10 cellular contexts compared by ENCODE assay signal in the genomic region with DNA sequence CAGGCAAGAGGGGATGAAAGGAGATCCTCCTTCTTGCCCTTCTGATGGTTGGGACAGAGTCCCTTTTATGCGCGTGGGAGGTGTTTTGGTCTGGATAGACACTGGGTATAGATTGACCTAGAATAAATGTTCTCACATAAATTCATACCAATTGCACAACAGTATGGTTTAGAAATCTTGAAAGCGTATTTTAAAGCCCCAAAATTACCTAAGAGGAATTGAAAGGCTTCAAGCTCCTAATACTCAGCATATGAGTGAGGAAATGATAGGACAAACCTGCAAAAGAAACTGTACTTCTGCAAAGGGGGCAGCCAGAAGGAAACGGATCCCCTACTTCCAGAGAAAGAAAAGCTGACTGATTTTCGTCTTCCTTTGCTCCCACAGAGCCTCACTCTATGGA. TPM values are rescaled to one million over a fixed set of nuclear protein-coding genes. Genes with fewer than 3 reads are reported as not detected.
DNase-seq lines count a peak whose midpoint lies in the region; ATAC-seq and TF ChIP-seq lines count a peak whose summit lies in the region.
"Had no signal": no experiment of that assay in that cellular context is flagged by ENCODE, and none has a peak within 500 bp of the region (broad histone marks: within the 10 kb centered on the region; RNA-seq: fewer than 3 reads in every experiment).

No MANE protein-coding gene starts in this region.

- H3K27ac ChIP-seq in PC-9, result no peak overlapping the region
- no peak overlapping the region for H3K27ac ChIP-seq in fibroblast of lung (ENCODE audit: insufficient read depth, low read length)
- H3K27ac ChIP-seq: A549 had no signal

- H3K4me1 ChIP-seq in PC-9 (replicated peaks; ENCODE audit: insufficient read depth), result peaks cover 11% of the 10 kb centered on the region; the same call in 1 of the 2 replicates
- H3K4me1 ChIP-seq in fibroblast of lung (ENCODE audit: control insufficient read depth, extremely low read depth, insufficient read depth, low read length), result peaks cover 3% of the 10 kb centered on the region

- H3K4me3 Mint-ChIP-seq in activated CD4-positive, alpha-beta T cell treated with anti-CD3 and anti-CD28 coated beads, Interleukin-2, amount 10 ng/mL, durations not matched to agents 24 days and 14 days, result peak overlapping the region; percentile 24

- no peaks in the 10 kb centered on the region for H3K9me2 ChIP-seq in PC-9 (ENCODE audit: insufficient read depth)

- H3K27me3 Mint-ChIP-seq in activated CD4-positive, alpha-beta T cell treated with anti-CD3 and anti-CD28 coated beads, Interleukin-2, amount 10 ng/mL, durations not matched to agents 24 days and 14 days, result no peaks in the 10 kb centered on the region

- H3K36me3 Mint-ChIP-seq in activated CD4-positive, alpha-beta T cell treated with anti-CD3 and anti-CD28 coated beads, Interleukin-2, amount 10 ng/mL, durations not matched to agents 24 days and 14 days (ENCODE audit: low read depth), result peaks cover 19% of the 10 kb centered on the region

- no peak for TF ChIP-seq CTCF in PC-9 (conservative IDR thresholded peaks at IDR 0.05)
- TF ChIP-seq CTCF in fibroblast of lung (conservative IDR thresholded peaks at IDR 0.05 in 1 of 2, IDR thresholded peaks at IDR 0.05 in 1 of 2; ENCODE audit: low read depth in 1 of 2, low read length in 2 of 2), result no peak

- H3K9me3 ChIP-seq in PC-9 (ENCODE audit: insufficient read depth, low read depth) (no peaks in the 10 kb centered on the region), fibroblast of lung (ENCODE audit: control insufficient read depth, insufficient read depth, low read depth, low read length) (no peaks in the 10 kb centered on the region)
- H3K9me3 ChIP-seq: A549 had no signal

- intact Hi-C loops in activated CD4-positive, alpha-beta T cell treated with anti-CD3 and anti-CD28 coated beads, Interleukin-2, amount 10 ng/mL, durations not matched to agents 24 days and 14 days (cut with micrococcal nuclease), result loop anchor here (2.0 to 5.0 kb wide), 2 partner anchors 117 to 605 kb away; a partner anchor contains a TSS
- intact Hi-C loops in PC-9 (cut with micrococcal nuclease; ENCODE audit: unreplicated experiment), result loop anchor here (2.0 to 10.0 kb wide), 3 partner anchors 253 to 735 kb away; no protein-coding TSS in a partner anchor

- no peaks in the 10 kb centered on the region for H3K9me3 Mint-ChIP-seq in activated CD4-positive, alpha-beta T cell treated with anti-CD3 and anti-CD28 coated beads, Interleukin-2, amount 10 ng/mL, durations not matched to agents 24 days and 14 days

- H3K9ac ChIP-seq in fibroblast of lung (ENCODE audit: insufficient read depth, low read length), result no peak overlapping the region

- H3K4me3 ChIP-seq in PC-9 (no peak overlapping the region), fibroblast of lung (replicated peaks in 1 of 4; ENCODE audit: control extremely low read depth in 1 of 4, insufficient read depth in 1 of 4, low read depth in 3 of 4, low read length in 4 of 4) (no peak overlapping the region)
- H3K4me3 ChIP-seq: A549 had no signal

- H2AFZ ChIP-seq in PC-9 (0 out of 2 replicates have a peak overlapping the region, but pooled peaks have one; percentile 3), fibroblast of lung (ENCODE audit: low read length) (peak overlapping the region; percentile 5)

- POLR2A ChIA-PET in PC-9 (lab: Charles Lee; ENCODE audit: unreplicated experiment), result interaction anchor here (0.6 kb wide), 1 partner anchor 155 kb away, joined by 3 read pairs; a partner anchor contains a TSS

- H3K27me3 ChIP-seq in PC-9 (ENCODE audit: insufficient read depth, low read depth) (no peaks in the 10 kb centered on the region), fibroblast of lung (ENCODE audit: control insufficient read depth, insufficient read depth, low read length) (no peaks in the 10 kb centered on the region)

- H3F3A ChIP-seq in PC-9 (ENCODE audit: insufficient read depth, low read depth), result peaks cover 11% of the 10 kb centered on the region; the same call in 1 of the 2 replicates

- H3K79me2 ChIP-seq in PC-9 (ENCODE audit: low read depth) (no peaks in the 10 kb centered on the region), fibroblast of lung (ENCODE audit: control insufficient read depth, insufficient read depth, low read length) (no peaks in the 10 kb centered on the region)

- H3K4me2 ChIP-seq in PC-9 (no peak overlapping the region), fibroblast of lung (ENCODE audit: extremely low read depth, insufficient read depth, low read length) (no peak overlapping the region)

- no peak for DNase-seq in activated CD4-positive, alpha-beta T cell treated with anti-CD3 and anti-CD28 coated beads, Interleukin-2, amount 10 ng/mL, durations not matched to agents 24 days and 14 days
- DNase-seq in activated CD4-positive, alpha-beta T cell treated with anti-CD3 and anti-CD28 coated beads for 4 hours, result no peak
- DNase-seq in PC-9 (no peak), fibroblast of lung (ENCODE audit: low read depth in 2 of 2) (no peak), superior temporal gyrus (ENCODE audit: extremely low spot score) (peak; percentile 57), nucleus accumbens (lab: John Stamatoyannopoulos, UW) (no peak), NCI-H524 treated with DMSO at 0.1 percent for 48 hours (lab: John Stamatoyannopoulos, UW) (no peak)
- DNase-seq: cerebellar nuclear complex had no signal

- H4K20me1 ChIP-seq in PC-9 (ENCODE audit: insufficient read depth), result no peaks in the 10 kb centered on the region
- no peaks in the 10 kb centered on the region for H4K20me1 ChIP-seq in fibroblast of lung (ENCODE audit: control insufficient read depth, extremely low read depth, insufficient read depth, low read length)

- peak overlapping the region; percentile 18 for H3K27ac Mint-ChIP-seq in activated CD4-positive, alpha-beta T cell treated with anti-CD3 and anti-CD28 coated beads, Interleukin-2, amount 10 ng/mL, durations not matched to agents 24 days and 14 days

- H3K36me3 ChIP-seq in PC-9 (ENCODE audit: low read depth), result no peaks in the 10 kb centered on the region
- H3K36me3 ChIP-seq in fibroblast of lung (ENCODE audit: control insufficient read depth, insufficient read depth, low read length), result no peaks in the 10 kb centered on the region

- CTCF ChIA-PET in PC-9 (lab: Charles Lee), result interaction anchor here (0.6 to 1.2 kb wide), 3 partner anchors 85 to 1736 kb away, joined by 3 to 8 read pairs (median 6); no protein-coding TSS in a partner anchor

- peaks cover 21% of the 10 kb centered on the region for H3K4me1 Mint-ChIP-seq in activated CD4-positive, alpha-beta T cell treated with anti-CD3 and anti-CD28 coated beads, Interleukin-2, amount 10 ng/mL, durations not matched to agents 24 days and 14 days

- no peak for ATAC-seq in GM21447 (IDR thresholded peaks at IDR 0.05; ENCODE audit: unreplicated experiment)

- BruUV-seq in PC-9 (replicated peaks; lab: Mats Ljungman, UMichigan), result no TSS peak

RNA-seq across cellular contexts. Expression of a gene that starts 2.7 kb away (rescaled TPM):
- total RNA-seq in activated CD4-positive, alpha-beta T cell treated with anti-CD3 and anti-CD28 coated beads, Interleukin-2, amount 10 ng/mL, durations not matched to agents 24 days and 14 days, result 80.5 and 81.3 TPM in 2 replicates
- total RNA-seq in PC-9 (2021), result 2.0 TPM in 2 replicates
- 3.6 and 9.0 TPM in 2 replicates for total RNA-seq in fibroblast of lung
- 1.4 and 1.5 TPM in 2 replicates for polyA plus RNA-seq in fibroblast of lung
- 1.1 and 1.5 TPM in 2 replicates for polyA plus RNA-seq in fibroblast of lung (2012)
- polyA minus RNA-seq in fibroblast of lung (ENCODE audit: low replicate concordance), result 0.43 and 0.82 TPM in 2 replicates

RNA-seq across cellular contexts. Expression of a gene that starts 44.8 kb away (rescaled TPM):
- 83.9 and 86.9 TPM in 2 replicates for total RNA-seq in activated CD4-positive, alpha-beta T cell treated with anti-CD3 and anti-CD28 coated beads, Interleukin-2, amount 10 ng/mL, durations not matched to agents 24 days and 14 days
- total RNA-seq in PC-9 (2021) (33.8 and 41.7 TPM in 2 replicates), fibroblast of lung (42.6 and 43.3 TPM in 2 replicates)
- polyA plus RNA-seq in fibroblast of lung, result 54.1 and 61.8 TPM in 2 replicates
- polyA plus RNA-seq in fibroblast of lung (2012), result 44.2 and 54.7 TPM in 2 replicates
- 42.8 and 193 TPM in 2 replicates for polyA minus RNA-seq in fibroblast of lung (ENCODE audit: low replicate concordance)
